9 cellular contexts compared by ENCODE assay signal in the genomic region with DNA sequence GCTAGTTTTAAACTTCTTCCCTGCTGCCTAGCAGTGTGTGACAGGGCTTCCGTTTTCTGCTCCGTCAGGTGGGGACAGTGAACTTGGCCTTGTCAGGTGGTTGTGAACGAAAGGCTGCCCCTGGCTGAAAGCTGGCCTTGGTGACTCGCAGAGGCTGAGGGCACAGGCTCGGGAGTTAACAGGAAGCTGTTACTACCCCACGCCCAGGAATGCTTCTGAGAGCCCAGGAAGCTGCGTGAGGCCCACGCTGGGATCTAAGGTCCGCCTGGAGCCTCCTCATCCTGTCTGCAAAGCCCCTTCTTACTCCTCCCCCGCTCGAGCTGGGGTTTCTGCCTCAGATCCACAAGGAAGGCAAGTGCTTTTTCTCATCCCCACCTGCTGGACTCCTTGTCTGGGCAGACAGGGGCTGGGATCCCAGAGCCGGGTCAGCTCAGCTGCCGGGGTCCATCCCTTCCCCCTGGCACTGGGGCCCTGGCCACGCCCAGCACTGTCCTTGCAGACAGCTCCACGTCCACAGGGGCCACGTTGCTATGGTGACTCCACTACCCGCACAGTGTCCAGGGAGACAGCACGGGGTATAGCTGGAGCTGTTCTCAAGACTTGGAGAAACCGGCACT.
DNase-seq lines count a peak whose midpoint lies in the region; ATAC-seq, FAIRE-seq and TF ChIP-seq lines count a peak whose summit lies in the region.
"Had no signal": no experiment of that assay in that cellular context is flagged by ENCODE, and none has a peak within 500 bp of the region (broad histone marks: within the 10 kb centered on the region; RNA-seq: fewer than 3 reads in every experiment).

No MANE protein-coding gene starts in this region.

- no peaks in the 10 kb centered on the region for H3K27me3 Mint-ChIP-seq in activated CD4-positive, alpha-beta T cell treated with anti-CD3 and anti-CD28 coated beads, Interleukin-2, amount 10 ng/mL, durations not matched to agents 24 days and 14 days

- H3K27ac Mint-ChIP-seq in activated CD4-positive, alpha-beta T cell treated with anti-CD3 and anti-CD28 coated beads, Interleukin-2, amount 10 ng/mL, durations not matched to agents 24 days and 14 days: no peak overlapping the region

- peak overlapping the region; percentile 9; the same call in 2 of the 3 replicates for H3K4me2 ChIP-seq in A549

- H3K4me1 ChIP-seq in A549 (peaks cover 11% of the 10 kb centered on the region), Panc1 (ENCODE audit: control insufficient read depth, insufficient read depth, low read length) (no peaks in the 10 kb centered on the region)

- BruUV-seq in Panc1 (replicated peaks; lab: Mats Ljungman, UMichigan): no TSS peak

- in situ Hi-C loops in Panc1 (cut with HindIII; ENCODE audit: low pct_unique_long_range_greater_than_20kb, low sequenced_read_pairs): no loop called here

- no peak for TF ChIP-seq POLR2A in A549 (IDR thresholded peaks at IDR 0.05; ENCODE audit: low read length)

- H3K36me3 Mint-ChIP-seq in activated CD4-positive, alpha-beta T cell treated with anti-CD3 and anti-CD28 coated beads, Interleukin-2, amount 10 ng/mL, durations not matched to agents 24 days and 14 days (ENCODE audit: low read depth): no peaks in the 10 kb centered on the region

- FAIRE-seq in A549 (lab: Jason Lieb, UNC): no peak

- WGBS in A549 (ENCODE audit: missing lambda C conversion rate): 54% methylated on average over 18 of the region's 19 CpGs

- peak overlapping the region in 1 of 2 experiments; percentile 64; a peak in 4 of 6 replicates for H3K27ac ChIP-seq in A549
- no peak overlapping the region for H3K27ac ChIP-seq in Panc1 (ENCODE audit: low read length)

- no peak for TF ChIP-seq CTCF in A549 (IDR thresholded peaks at IDR 0.05)
- no peak for TF ChIP-seq CTCF in Panc1 (IDR thresholded peaks at IDR 0.05)

- TF ChIP-seq RAD21 in A549 (conservative IDR thresholded peaks at IDR 0.05 in 1 of 2, IDR thresholded peaks at IDR 0.05 in 1 of 2): no peak

- TF ChIP-seq EP300 in A549 (IDR thresholded peaks at IDR 0.05): no peak

- H3K4me1 Mint-ChIP-seq in activated CD4-positive, alpha-beta T cell treated with anti-CD3 and anti-CD28 coated beads, Interleukin-2, amount 10 ng/mL, durations not matched to agents 24 days and 14 days: no peaks in the 10 kb centered on the region

- H3K4me3 ChIP-seq in A549: no peak overlapping the region
- H3K4me3 ChIP-seq in Panc1 (ENCODE audit: low read depth in 2 of 2, low read length in 2 of 2): no peak overlapping the region

- no peaks in the 10 kb centered on the region for H3K27me3 ChIP-seq in Panc1 (ENCODE audit: control insufficient read depth, insufficient read depth, low read length)

- CTCF ChIA-PET in A549 (lab: Yijun Ruan, JAX): interaction anchor here (0.6 to 2.0 kb wide), 6 partner anchors 10 to 395 kb away, joined by 3 to 11 read pairs (median 3); no protein-coding TSS in a partner anchor
- CTCF ChIA-PET in Panc1 (lab: Charles Lee): no interaction called here

- H3K9me3 ChIP-seq in A549: no peaks in the 10 kb centered on the region
- no peaks in the 10 kb centered on the region for H3K9me3 ChIP-seq in Panc1 (ENCODE audit: control insufficient read depth, insufficient read depth, low read depth, low read length)

- no peaks in the 10 kb centered on the region for H3K36me3 ChIP-seq in Panc1 (ENCODE audit: control insufficient read depth, insufficient read depth, low read length)

- H3K4me3 Mint-ChIP-seq in activated CD4-positive, alpha-beta T cell treated with anti-CD3 and anti-CD28 coated beads, Interleukin-2, amount 10 ng/mL, durations not matched to agents 24 days and 14 days: no peak overlapping the region

- peak in 1 of 2 experiments; percentile 52 for DNase-seq in A549 (ENCODE audit: low read depth in 1 of 2, low spot score in 1 of 2)
- DNase-seq in Panc1 (ENCODE audit: low read depth, low spot score): no peak
- peak; percentile 74 for DNase-seq in glomerular visceral epithelial cell (ENCODE audit: extremely low spot score)
- no peak for DNase-seq in superior temporal gyrus (ENCODE audit: extremely low spot score)
- DNase-seq in COR-L47 (lab: John Stamatoyannopoulos, UW): no peak
- DNase-seq in activated CD4-positive, alpha-beta T cell treated with anti-CD3 and anti-CD28 coated beads, Interleukin-2, amount 10 ng/mL, durations not matched to agents 24 days and 14 days: no peak
- DNase-seq: DMS79 treated with DMSO at 0.1 percent for 48 hours had no signal

- ATAC-seq in A549: peak; percentile 45 to 66; a peak in 3 of 6 replicates
- peak; percentile 51 for ATAC-seq in GM19395 (IDR thresholded peaks at IDR 0.05; ENCODE audit: unreplicated experiment)
- ATAC-seq in Panc1: peak; percentile 34; the same call in 1 of the 2 replicates
- ATAC-seq in HG02970 (IDR thresholded peaks at IDR 0.05; ENCODE audit: low FRiP score, unreplicated experiment): no peak

- POLR2A ChIA-PET in A549 (lab: Yijun Ruan, JAX) (no interaction called here), Panc1 (lab: Charles Lee) (no interaction called here)

- H3K9me3 Mint-ChIP-seq in activated CD4-positive, alpha-beta T cell treated with anti-CD3 and anti-CD28 coated beads, Interleukin-2, amount 10 ng/mL, durations not matched to agents 24 days and 14 days: no peaks in the 10 kb centered on the region

- intact Hi-C loops in Panc1 (cut with micrococcal nuclease; ENCODE audit: unreplicated experiment): no loop called here
- intact Hi-C loops in activated CD4-positive, alpha-beta T cell treated with anti-CD3 and anti-CD28 coated beads, Interleukin-2, amount 10 ng/mL, durations not matched to agents 24 days and 14 days (cut with micrococcal nuclease): no loop called here

TF ChIP-seq in A549, 52 proteins besides CTCF, POLR2A, EP300 and RAD21:
- TF ChIP-seq MYC (IDR thresholded peaks at IDR 0.05; ENCODE audit: borderline replicate concordance, low read length) (no peak), HEYL (CRISPR knock-in tag; IDR thresholded peaks at IDR 0.05) (no peak), TP53 (CRISPR knock-in tag; IDR thresholded peaks at IDR 0.05) (no peak), HDAC2 (IDR thresholded peaks at IDR 0.05) (no peak), NR3C1 (IDR thresholded peaks at IDR 0.05) (no peak), ZNF302 (CRISPR knock-in tag; IDR thresholded peaks at IDR 0.05) (no peak), EHMT2 (IDR thresholded peaks at IDR 0.05; ENCODE audit: low read depth) (no peak), CEBPB (IDR thresholded peaks at IDR 0.05) (no peak), NPAS2 (CRISPR knock-in tag; IDR thresholded peaks at IDR 0.05; ENCODE audit: borderline replicate concordance) (no peak), ESRRA (IDR thresholded peaks at IDR 0.05; ENCODE audit: borderline replicate concordance, low read length) (no peak), SMC3 (IDR thresholded peaks at IDR 0.05) (no peak), RCOR1 (IDR thresholded peaks at IDR 0.05; ENCODE audit: low read depth, low read length) (no peak), EHF (CRISPR knock-in tag; IDR thresholded peaks at IDR 0.05) (no peak), JUN (IDR thresholded peaks at IDR 0.05) (no peak), MAZ (IDR thresholded peaks at IDR 0.05; ENCODE audit: borderline replicate concordance, low read depth, low read length) (no peak), KDM1A (IDR thresholded peaks at IDR 0.05; ENCODE audit: low read depth) (no peak)
- TF ChIP-seq, protein P1, sequence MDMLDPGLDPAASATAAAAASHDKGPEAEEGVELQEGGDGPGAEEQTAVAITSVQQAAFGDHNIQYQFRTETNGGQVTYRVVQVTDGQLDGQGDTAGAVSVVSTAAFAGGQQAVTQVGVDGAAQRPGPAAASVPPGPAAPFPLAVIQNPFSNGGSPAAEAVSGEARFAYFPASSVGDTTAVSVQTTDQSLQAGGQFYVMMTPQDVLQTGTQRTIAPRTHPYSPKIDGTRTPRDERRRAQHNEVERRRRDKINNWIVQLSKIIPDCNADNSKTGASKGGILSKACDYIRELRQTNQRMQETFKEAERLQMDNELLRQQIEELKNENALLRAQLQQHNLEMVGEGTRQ (IDR thresholded peaks at IDR 0.05): no peak
